8 cellular contexts compared by ENCODE assay signal in the genomic region with DNA sequence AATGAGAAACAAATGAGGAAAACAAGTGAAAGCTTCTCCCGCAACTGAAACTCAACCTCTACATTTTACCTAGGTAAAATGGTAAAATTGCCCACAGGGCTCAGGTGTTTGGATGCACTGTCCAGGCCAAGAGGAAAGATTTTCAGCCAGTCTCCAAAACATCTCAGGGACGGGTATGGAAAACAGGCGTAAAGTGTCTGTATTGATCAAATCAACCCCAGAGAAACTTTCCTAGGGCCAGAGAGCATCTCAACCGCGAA. TPM values are rescaled to one million over a fixed set of nuclear protein-coding genes. Genes with fewer than 3 reads are reported as not detected.
A peak's percentile ranks its signal among the peaks of the same experiment; 100 is the strongest.
DNase-seq lines count a peak whose midpoint lies in the region; ATAC-seq and TF ChIP-seq lines count a peak whose summit lies in the region.

No MANE protein-coding gene starts in this region.

- H3K36me3 ChIP-seq in SJSA1 (peaks cover 31% of the 10 kb centered on the region), skeletal muscle tissue (ENCODE audit: control insufficient read depth in 3 of 3, insufficient read depth in 3 of 3, low read length in 3 of 3) (peaks cover 0 to 5% (median 0%) of the 10 kb centered on the region in 3 donors)

- peak; percentile 19 for ATAC-seq in GM19328 (IDR thresholded peaks at IDR 0.05; ENCODE audit: unreplicated experiment)
- ATAC-seq in GM21447 (IDR thresholded peaks at IDR 0.05; ENCODE audit: unreplicated experiment): no peak
- ATAC-seq in HG03108 (IDR thresholded peaks at IDR 0.05; ENCODE audit: unreplicated experiment): no peak
- no peak for ATAC-seq in GM18868 (IDR thresholded peaks at IDR 0.05; ENCODE audit: unreplicated experiment)

- H3K9ac ChIP-seq in skeletal muscle tissue (ENCODE audit: low read depth in 1 of 3, low read length in 3 of 3): peak overlapping the region; percentile 94 to 100 (median 94)

- H3K27ac ChIP-seq in SJSA1: peak overlapping the region; percentile 94
- H3K27ac ChIP-seq in skeletal muscle tissue (ENCODE audit: low read depth, low read length): peak overlapping the region; percentile 97

- no peaks in the 10 kb centered on the region for H3K27me3 ChIP-seq in SJSA1 (replicated peaks)
- no peaks in the 10 kb centered on the region for H3K27me3 ChIP-seq in skeletal muscle tissue (ENCODE audit: control insufficient read depth in 3 of 3, insufficient read depth in 3 of 3, low read length in 3 of 3)

- H3K9me3 ChIP-seq in SJSA1 (replicated peaks): no peaks in the 10 kb centered on the region
- H3K9me3 ChIP-seq in skeletal muscle tissue (ENCODE audit: control insufficient read depth in 3 of 3, low read length in 3 of 3): no peaks in the 10 kb centered on the region

- DNase-seq in SJSA1 (ENCODE audit: low read depth in 1 of 2, low spot score in 2 of 2) (no peak), fibroblast of pulmonary artery (ENCODE audit: low read depth) (no peak), NCI-H510A treated with DMSO at 0.1 percent for 48 hours (lab: John Stamatoyannopoulos, UW) (no peak)

- no peak for TF ChIP-seq CTCF in fibroblast of pulmonary artery (IDR thresholded peaks at IDR 0.05; ENCODE audit: low read length, missing control alignments)

- H3K4me1 ChIP-seq in SJSA1 (replicated peaks) (peaks cover 10% of the 10 kb centered on the region), skeletal muscle tissue (ENCODE audit: control insufficient read depth in 3 of 3, insufficient read depth in 3 of 3, low read length in 3 of 3) (peaks cover 13 to 28% (median 16%) of the 10 kb centered on the region in 3 donors)

- H3K4me3 ChIP-seq in SJSA1: peak overlapping the region; percentile 71
- peak overlapping the region; percentile 96 for H3K4me3 ChIP-seq in fibroblast of pulmonary artery (replicated peaks; ENCODE audit: low read depth, low read length)
- H3K4me3 ChIP-seq in skeletal muscle tissue (ENCODE audit: low read length in 3 of 3): peak overlapping the region; percentile 77 to 97 (median 78)

RNA-seq across cellular contexts. Expression of a gene that starts 0.4 kb away (rescaled TPM):
- total RNA-seq in SJSA1 (2014; rRNA removed; shearing (Covaris generic)): 111 and 122 TPM in 2 replicates
- total RNA-seq in skeletal muscle tissue: 32.4 TPM

RNA-seq across cellular contexts. Expression of a gene that starts 27.9 kb away (rescaled TPM):
- total RNA-seq in SJSA1 (2014; rRNA removed; shearing (Covaris generic)): 14.3 and 21.1 TPM in 2 replicates
- 27.7 TPM for total RNA-seq in skeletal muscle tissue
